8 cellular contexts compared by ENCODE assay signal in genomic region chr5:79858097-79858723, GRCh38.
DNase-seq lines count a peak whose midpoint lies in the region; ATAC-seq, FAIRE-seq and TF ChIP-seq lines count a peak whose summit lies in the region.

No MANE protein-coding gene starts in this region.

- H3K4me3 Mint-ChIP-seq in astrocyte (ENCODE audit: unreplicated experiment): no peak overlapping the region

- no peaks in the 10 kb centered on the region for H3K36me3 Mint-ChIP-seq in astrocyte (ENCODE audit: low read depth, unreplicated experiment)

- in situ Hi-C loops in gastrocnemius medialis (cut with MboI; ENCODE audit: low sequenced_read_pairs in 4 of 4): loop anchor here in 1 of 4 donors (5.0 kb wide), 1 partner anchor 296 kb away; no protein-coding TSS in a partner anchor

- WGBS in hepatocyte (ENCODE audit: low lambda C conversion rate, missing lambda C conversion rate): 39% methylated on average over 6 of the region's 6 CpGs

- ATAC-seq in gastrocnemius medialis (peak; percentile 14 to 72), HG03039 (IDR thresholded peaks at IDR 0.05; ENCODE audit: unreplicated experiment) (no peak), GM21447 (IDR thresholded peaks at IDR 0.05; ENCODE audit: unreplicated experiment) (no peak)

- H3K27ac Mint-ChIP-seq in astrocyte (ENCODE audit: unreplicated experiment): no peak overlapping the region

- DNase-seq in GM10266 (ENCODE audit: extremely low spot score): peak; percentile 53
- DNase-seq in LNCaP clone FGC (ENCODE audit: low read depth): peak; percentile 36
- peak; percentile 37 to 74 (median 57) for DNase-seq in T-helper 2 cell
- peak; percentile 15 for DNase-seq in astrocyte (ENCODE audit: low read depth)
- DNase-seq in hepatocyte (ENCODE audit: low spot score): peak; percentile 75
- peak in 1 of 2 donors; percentile 66 for DNase-seq in gastrocnemius medialis

- intact Hi-C loops in gastrocnemius medialis (cut with DNase I; ENCODE audit: low total_unique reads): loop anchor here (5.0 kb wide), 2 partner anchors 61 to 224 kb away; no protein-coding TSS in a partner anchor

- peak; percentile 72 for FAIRE-seq in astrocyte (lab: Jason Lieb, UNC)

- H3K4me1 ChIP-seq in astrocyte (ENCODE audit: insufficient read depth, low read length): no peaks in the 10 kb centered on the region
- no peaks in the 10 kb centered on the region for H3K4me1 ChIP-seq in hepatocyte (ENCODE audit: insufficient read depth)
- H3K4me1 ChIP-seq in gastrocnemius medialis: peaks cover 10 to 17% of the 10 kb centered on the region in 2 donors

- H3K9me3 ChIP-seq in astrocyte (ENCODE audit: insufficient read depth, low read depth, low read length) (no peaks in the 10 kb centered on the region), hepatocyte (ENCODE audit: low read depth) (no peaks in the 10 kb centered on the region), gastrocnemius medialis (no peaks in the 10 kb centered on the region)

- H3K9ac ChIP-seq in astrocyte (ENCODE audit: low read length): no peak overlapping the region

- H3K36me3 ChIP-seq in astrocyte (ENCODE audit: insufficient read depth, low read length) (no peaks in the 10 kb centered on the region), hepatocyte (replicated peaks; ENCODE audit: insufficient read depth, low read depth) (no peaks in the 10 kb centered on the region), gastrocnemius medialis (no peaks in the 10 kb centered on the region)

- no peaks in the 10 kb centered on the region for H3K9me3 Mint-ChIP-seq in astrocyte (ENCODE audit: unreplicated experiment)

- H4K20me1 ChIP-seq in astrocyte (ENCODE audit: insufficient read depth, low read length) (no peaks in the 10 kb centered on the region), hepatocyte (ENCODE audit: insufficient read depth, poor library complexity, severe bottlenecking) (no peaks in the 10 kb centered on the region)

- no peak overlapping the region for H3K4me2 ChIP-seq in astrocyte (ENCODE audit: low read length)
- H3K4me2 ChIP-seq in hepatocyte: no peak overlapping the region

- H2AFZ ChIP-seq in astrocyte (ENCODE audit: low read depth, low read length) (no peak overlapping the region), hepatocyte (no peak overlapping the region)

- H3K27ac ChIP-seq in astrocyte (ENCODE audit: low read depth, low read length) (no peak overlapping the region), hepatocyte (no peak overlapping the region), gastrocnemius medialis (no peak overlapping the region)

- H3K4me3 ChIP-seq in LNCaP clone FGC (ENCODE audit: low read depth, low read length) (no peak overlapping the region), astrocyte (ENCODE audit: insufficient read depth, low read depth, low read length) (no peak overlapping the region), hepatocyte (no peak overlapping the region), gastrocnemius medialis (no peak overlapping the region)

- TF ChIP-seq POLR2A in gastrocnemius medialis (IDR thresholded peaks at IDR 0.05): no peak

- no peaks in the 10 kb centered on the region for H3K79me2 ChIP-seq in astrocyte (ENCODE audit: insufficient read depth, low read length)
- H3K79me2 ChIP-seq in hepatocyte: no peaks in the 10 kb centered on the region

- H3K27me3 Mint-ChIP-seq in astrocyte (ENCODE audit: low read depth, unreplicated experiment): no peaks in the 10 kb centered on the region

- H3K9me2 ChIP-seq in hepatocyte (replicated peaks; ENCODE audit: insufficient read depth): no peaks in the 10 kb centered on the region

- H3K27me3 ChIP-seq in astrocyte (ENCODE audit: insufficient read depth, low read length) (no peaks in the 10 kb centered on the region), hepatocyte (peaks cover 15% of the 10 kb centered on the region), gastrocnemius medialis (no peaks in the 10 kb centered on the region)

- TF ChIP-seq CTCF in GM10266 (IDR thresholded peaks at IDR 0.05; ENCODE audit: control insufficient read depth, insufficient read depth, low read depth, missing control alignments) (peak; percentile 98), LNCaP clone FGC (IDR thresholded peaks at IDR 0.05; ENCODE audit: control insufficient read depth, extremely low read depth, insufficient read depth) (peak; percentile 98), astrocyte (IDR thresholded peaks at IDR 0.05; ENCODE audit: insufficient read depth, low read depth, low read length) (peak; percentile 99), hepatocyte (IDR thresholded peaks at IDR 0.05; ENCODE audit: poor library complexity) (peak; percentile 99), gastrocnemius medialis (IDR thresholded peaks at IDR 0.05 in 4 of 5, conservative IDR thresholded peaks at IDR 0.05 in 1 of 5) (peak; percentile 75 to 96 (median 92))

- no peaks in the 10 kb centered on the region for H3K4me1 Mint-ChIP-seq in astrocyte (ENCODE audit: low read depth, unreplicated experiment)

Comparison
In these comparisons a context has a peak if more than half of its experiments do, and no peak if none do; other contexts are left out.
1. ATAC-seq: peak in gastrocnemius medialis (2 of 2); none in HG03039 (single experiment) and GM21447 (single experiment).
2. Peak in every context shown above with its lines, with median percentiles within 50 percentile points of each other: CTCF ChIP-seq.